27 cellular contexts compared by ENCODE assay signal in the genomic region with DNA sequence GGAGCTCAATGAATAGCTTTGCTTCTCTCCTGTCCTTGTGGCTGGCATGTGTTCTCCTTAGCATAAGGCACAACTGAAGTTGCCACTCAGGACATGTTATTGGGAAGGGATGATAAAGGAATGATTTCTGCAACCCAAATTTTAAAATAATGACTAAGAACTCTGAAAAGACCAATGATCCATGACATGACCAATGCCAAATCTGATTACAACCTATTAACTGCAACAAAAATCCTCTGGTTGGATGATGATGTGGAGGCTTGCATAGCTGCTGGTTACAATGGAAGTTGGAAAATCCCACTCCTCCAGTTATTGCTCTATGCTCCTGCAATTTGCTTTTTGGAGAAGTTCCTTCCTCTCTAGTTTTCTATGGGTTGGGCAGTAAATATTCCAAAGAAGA.
"Had no signal": no experiment of that assay in that cellular context is flagged by ENCODE, and none has a peak within 500 bp of the region (broad histone marks: within the 10 kb centered on the region; RNA-seq: fewer than 3 reads in every experiment).

No MANE protein-coding gene starts in this region.

- H3K27ac ChIP-seq: ascending aorta, breast epithelium, cardiac muscle cell, colonic mucosa, foreskin keratinocyte, gastrocnemius medialis, heart right ventricle had no signal

- DNase-seq: activated CD4-positive, alpha-beta memory T cell treated with anti-CD3 and anti-CD28 coated beads for 36 hours; activated CD4-positive, alpha-beta T cell treated with anti-CD3 and anti-CD28 coated beads for 36 hours; activated CD4-positive, alpha-beta T cell treated with anti-CD3 and anti-CD28 coated beads, Interleukin-2, amount 10 ng/mL, durations not matched to agents 24 days and 14 days; activated CD4-positive, CD25-positive, alpha-beta regulatory T cell; activated CD4-positive, CD25-positive, alpha-beta regulatory T cell treated with anti-CD3 and anti-CD28 coated beads, Interleukin-2, amount 50 U/mL, for 72 hours; activated CD8-positive, alpha-beta memory T cell treated with anti-CD3 and anti-CD28 coated beads, Interleukin-2, amount 10 ng/mL, durations not matched to agents 7 days and 5 days; activated CD8-positive, alpha-beta memory T cell treated with anti-CD3 and anti-CD28 coated beads, Interleukin-2, amount 50 U/mL, for 4 hours; activated CD8-positive, alpha-beta T cell treated with anti-CD3 and anti-CD28 coated beads, Interleukin-2, amount 10 ng/mL, durations not matched to agents 7 days and 5 days; activated effector memory CD4-positive, alpha-beta T cell treated with anti-CD3 and anti-CD28 coated beads, Interleukin-2, amount 50 U/mL, for 16 hours; activated naive CD4-positive, alpha-beta T cell treated with anti-CD3 and anti-CD28 coated beads, Interleukin-2, amount 10 ng/mL, durations not matched to agents 7 days and 5 days; activated naive CD8-positive, alpha-beta T cell treated with anti-CD3 and anti-CD28 coated beads, Interleukin-2, amount 10 ng/mL, durations not matched to agents 7 days and 5 days; activated T-cell treated with anti-CD3 and anti-CD28 coated beads, Interleukin-2, amount 50 U/mL, for 1 hour; activated T-cell treated with anti-CD3 and anti-CD28 coated beads, Interleukin-2, amount 50 U/mL, for 48 hours; central memory CD4-positive, alpha-beta T cell; cerebellar nuclear complex; colonic mucosa; effector CD8-positive, alpha-beta T cell; endodermal cell; foreskin keratinocyte; gastrocnemius medialis; heart right ventricle; T-helper 2 cell had no signal

- H3K27me3 ChIP-seq: ascending aorta, cardiac muscle cell, colonic mucosa, foreskin keratinocyte, gastrocnemius medialis, heart right ventricle had no signal

- H3K36me3 ChIP-seq: ascending aorta, breast epithelium, cardiac muscle cell, colonic mucosa, gastrocnemius medialis, heart right ventricle had no signal

- ATAC-seq: activated CD4-positive, alpha-beta T cell treated with anti-CD3 and anti-CD28 coated beads for 36 hours; activated CD8-positive, alpha-beta memory T cell treated with anti-CD3 and anti-CD28 coated beads, Interleukin-2, amount 10 ng/mL, durations not matched to agents 7 days and 5 days; activated CD8-positive, alpha-beta T cell treated with anti-CD3 and anti-CD28 coated beads, Interleukin-2, amount 10 ng/mL, durations not matched to agents 7 days and 5 days; activated naive CD4-positive, alpha-beta T cell treated with anti-CD3 and anti-CD28 coated beads, Interleukin-2, amount 50 U/mL, for 72 hours; esophagus mucosa; foreskin keratinocyte; gastrocnemius medialis; heart right ventricle had no signal

- H3K4me3 ChIP-seq: ascending aorta, breast epithelium, cardiac muscle cell, colonic mucosa, gastrocnemius medialis, heart right ventricle had no signal

- H3K4me1 ChIP-seq: ascending aorta, breast epithelium, colonic mucosa, foreskin keratinocyte, gastrocnemius medialis had no signal
